14 cellular contexts compared by ENCODE assay signal in the genomic region with DNA sequence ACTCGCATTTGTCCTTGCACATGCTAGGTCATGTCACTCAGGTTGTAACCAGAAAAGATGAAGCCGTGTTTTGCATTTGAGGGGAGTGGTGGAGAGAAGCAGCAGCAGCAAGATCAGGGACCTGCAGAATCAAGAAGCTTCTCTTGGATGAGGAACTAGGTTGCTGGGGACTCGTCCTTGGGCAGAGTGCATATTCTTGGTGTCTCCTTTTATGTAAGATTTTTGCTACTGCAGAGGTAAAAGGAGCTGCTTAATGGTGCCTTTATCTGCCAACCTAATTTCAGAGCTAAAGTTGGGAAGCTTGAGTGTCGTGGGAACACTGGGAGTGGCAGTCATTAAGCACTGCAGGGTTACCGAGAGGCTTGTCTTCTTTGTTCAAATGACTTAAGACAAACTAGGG.
"Had no signal": no experiment of that assay in that cellular context is flagged by ENCODE, and none has a peak within 500 bp of the region (broad histone marks: within the 10 kb centered on the region; RNA-seq: fewer than 3 reads in every experiment).

No MANE protein-coding gene starts in this region.

- H3K36me3 Mint-ChIP-seq: naive thymus-derived CD8-positive, alpha-beta T cell; stimulated activated memory B cell treated with anti-CD40 and anti-IgM and Interleukin-4, amounts not matched to agents 10 μg/mL and 1 μg/mL and 100 μg/mL, for 72 hours had no signal

- H3K4me1 Mint-ChIP-seq: neural crest cell had no signal

- H3K4me3 ChIP-seq: esophagus squamous epithelium, gastroesophageal sphincter, ovary, tibial nerve had no signal

- H3K27me3 Mint-ChIP-seq: stimulated activated naive CD8-positive, alpha-beta T cell treated with anti-CD3 and anti-CD28 coated beads, Interleukin-15, Interleukin-2, amounts not matched to agents 100 ng/mL and 50 ng/mL, for 24 hours had no signal

- ATAC-seq: effector memory CD8-positive, alpha-beta T cell; gastroesophageal sphincter; naive thymus-derived CD8-positive, alpha-beta T cell; stimulated activated memory B cell treated with anti-CD40 and anti-IgM and Interleukin-4, amounts not matched to agents 10 μg/mL and 1 μg/mL and 100 μg/mL, for 72 hours had no signal

- H3K9me3 ChIP-seq: esophagus squamous epithelium, gastroesophageal sphincter, ovary, tibial nerve had no signal

- H3K27ac Mint-ChIP-seq: effector memory CD8-positive, alpha-beta T cell; naive thymus-derived CD8-positive, alpha-beta T cell; stimulated activated memory B cell treated with anti-CD40 and anti-IgM and Interleukin-4, amounts not matched to agents 10 μg/mL and 1 μg/mL and 100 μg/mL, for 72 hours; stimulated activated naive CD8-positive, alpha-beta T cell treated with anti-CD3 and anti-CD28 coated beads, Interleukin-15, Interleukin-2, amounts not matched to agents 100 ng/mL and 50 ng/mL, for 24 hours had no signal

- H3K4me3 Mint-ChIP-seq: effector memory CD8-positive, alpha-beta T cell; naive thymus-derived CD8-positive, alpha-beta T cell; neural crest cell; stimulated activated memory B cell treated with anti-CD40 and anti-IgM and Interleukin-4, amounts not matched to agents 10 μg/mL and 1 μg/mL and 100 μg/mL, for 72 hours; stimulated activated naive CD8-positive, alpha-beta T cell treated with anti-CD3 and anti-CD28 coated beads, Interleukin-15, Interleukin-2, amounts not matched to agents 100 ng/mL and 50 ng/mL, for 24 hours had no signal

- H3K4me1 ChIP-seq: esophagus squamous epithelium, tibial nerve had no signal

- H3K9me3 Mint-ChIP-seq: effector memory CD8-positive, alpha-beta T cell; stimulated activated memory B cell treated with anti-CD40 and anti-IgM and Interleukin-4, amounts not matched to agents 10 μg/mL and 1 μg/mL and 100 μg/mL, for 72 hours had no signal

- H3K27me3 ChIP-seq: esophagus squamous epithelium, gastroesophageal sphincter, ovary, tibial nerve had no signal

- H3K27ac ChIP-seq: epithelial cell of prostate, esophagus squamous epithelium, ovary, tibial nerve had no signal

- DNase-seq: effector memory CD8-positive, alpha-beta T cell; esophagus squamous epithelium; glutamatergic neuron; left colon; naive thymus-derived CD8-positive, alpha-beta T cell; stimulated activated CD4-positive, alpha-beta T cell treated with anti-CD3 and anti-CD28 coated beads, Interleukin-1b, Interleukin-23, amount 100 ng/mL, for 48 hours; stimulated activated CD4-positive, alpha-beta T cell treated with anti-CD3 and anti-CD28 coated beads, Interleukin-4, amount 100 ng/mL, for 24 hours had no signal

- H3K36me3 ChIP-seq: esophagus squamous epithelium, gastroesophageal sphincter, ovary, tibial nerve had no signal
